In the genomic region with DNA sequence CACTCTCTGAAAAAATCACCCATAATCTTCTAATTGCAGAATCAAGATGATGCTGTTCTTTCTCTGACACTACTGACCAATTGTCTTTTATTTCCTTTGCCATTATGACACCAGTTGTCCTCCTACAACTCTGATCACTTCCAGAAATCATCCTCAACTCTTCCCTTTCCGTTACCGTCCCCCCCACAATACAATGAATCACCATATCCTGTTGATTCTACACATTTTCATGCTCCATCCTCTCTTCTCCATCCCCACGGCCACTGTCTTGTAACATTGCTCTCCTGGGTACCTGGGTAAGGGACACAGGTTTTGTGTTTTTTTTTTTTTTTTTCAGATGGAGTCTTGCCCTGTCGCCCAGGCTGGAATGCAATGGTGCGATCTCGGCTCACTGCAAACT, we compare ENCODE assay signal across 20 cellular contexts. TPM values are rescaled to one million over a fixed set of nuclear protein-coding genes. Genes with fewer than 3 reads are reported as not detected.
A peak's percentile ranks its signal among the peaks of the same experiment; 100 is the strongest.
DNase-seq lines count a peak whose midpoint lies in the region; ATAC-seq and TF ChIP-seq lines count a peak whose summit lies in the region.
"Had no signal": no experiment of that assay in that cellular context is flagged by ENCODE, and none has a peak within 500 bp of the region (broad histone marks: within the 10 kb centered on the region; RNA-seq: fewer than 3 reads in every experiment).

No MANE protein-coding gene starts in this region.

- H3K14ac ChIP-seq in mesenchymal stem cell (ENCODE audit: low read length in 2 of 2) = no peak overlapping the region

- no peak overlapping the region for H2BK5ac ChIP-seq in mesenchymal stem cell (ENCODE audit: low read depth, low read length, poor library complexity, severe bottlenecking)

- H3K4me3 ChIP-seq in CD8-positive, alpha-beta T cell (ENCODE audit: low read depth, low read length) = no peak overlapping the region
- peak overlapping the region; percentile 14; the same call in 1 of the 2 replicates for H3K4me3 ChIP-seq in WERI-Rb-1 (ENCODE audit: low read depth, low read length)
- H3K4me3 ChIP-seq in fibroblast of pulmonary artery (replicated peaks; ENCODE audit: low read depth, low read length) = no peak overlapping the region
- no peak overlapping the region for H3K4me3 ChIP-seq in mesenchymal stem cell (ENCODE audit: insufficient read depth in 1 of 2, low read depth in 1 of 2, low read length in 2 of 2)
- H3K4me3 ChIP-seq: A549, body of pancreas, right atrium auricular region, SK-N-MC, tibial nerve had no signal

- H3K27me3 Mint-ChIP-seq in activated CD4-positive, alpha-beta T cell treated with anti-CD3 and anti-CD28 coated beads for 36 hours = no peaks in the 10 kb centered on the region
- no peaks in the 10 kb centered on the region for H3K27me3 Mint-ChIP-seq in CD8-positive, alpha-beta T cell (ENCODE audit: low read depth)
- H3K27me3 Mint-ChIP-seq: stimulated activated naive B cell treated with anti-CD40 and anti-IgM and Interleukin-4, amounts not matched to agents 10 μg/mL and 1 μg/mL and 100 μg/mL, for 72 hours had no signal

- 80% methylated on average over 6 of the region's 6 CpGs for WGBS in mesenchymal stem cell

- H3K27ac ChIP-seq in CD8-positive, alpha-beta T cell (ENCODE audit: low read depth, low read length) = no peak overlapping the region
- H3K27ac ChIP-seq in WERI-Rb-1 = no peak overlapping the region; the same call in 1 of the 2 replicates
- no peak overlapping the region for H3K27ac ChIP-seq in mesenchymal stem cell (ENCODE audit: low read length, poor library complexity, severe bottlenecking)
- H3K27ac ChIP-seq: A549, body of pancreas, foreskin keratinocyte, right atrium auricular region, SK-N-MC, tibial nerve had no signal

- H2AFZ ChIP-seq in mesenchymal stem cell (ENCODE audit: low read depth, low read length) = no peak overlapping the region

- no peak overlapping the region for H2BK12ac ChIP-seq in mesenchymal stem cell (ENCODE audit: low read length in 2 of 2)

- peaks cover 51% of the 10 kb centered on the region for H3K4me1 ChIP-seq in CD8-positive, alpha-beta T cell (ENCODE audit: insufficient read depth, low read length)
- peaks cover 22% of the 10 kb centered on the region for H3K4me1 ChIP-seq in mesenchymal stem cell (ENCODE audit: control insufficient read depth, insufficient read depth, low read depth, low read length)

- no peak overlapping the region for H3K23ac ChIP-seq in mesenchymal stem cell (ENCODE audit: low read length in 2 of 2)

- no peak overlapping the region for H3K18ac ChIP-seq in mesenchymal stem cell (ENCODE audit: low read depth in 1 of 2, low read length in 2 of 2)

- POLR2A ChIA-PET in activated CD4-positive, alpha-beta T cell treated with anti-CD3 and anti-CD28 coated beads for 36 hours (lab: Charles Lee) = no interaction called here
- POLR2A ChIA-PET in CD8-positive, alpha-beta T cell (lab: Charles Lee) = interaction anchor here (4.4 kb wide), 1 partner anchor 52 kb away, joined by 73 read pairs; a partner anchor contains a TSS

- no peak overlapping the region for H3K4ac ChIP-seq in mesenchymal stem cell (ENCODE audit: low read depth in 1 of 2, low read length in 2 of 2)

- no peak for DNase-seq in activated CD4-positive, alpha-beta T cell treated with anti-CD3 and anti-CD28 coated beads for 36 hours
- DNase-seq in activated CD4-positive, alpha-beta T cell treated with anti-CD3 and anti-CD28 coated beads, Interleukin-2, amount 50 U/mL, for 4 hours = no peak
- no peak for DNase-seq in CD8-positive, alpha-beta T cell
- no peak for DNase-seq in WERI-Rb-1
- DNase-seq in fibroblast of pulmonary artery (ENCODE audit: low read depth) = peak; percentile 29
- DNase-seq in hypothalamus (lab: John Stamatoyannopoulos, UW) = no peak
- DNase-seq in OCI-M2 (lab: John Stamatoyannopoulos, UW; ENCODE audit: unreplicated experiment) = no peak
- DNase-seq in mesenchymal stem cell = no peak
- DNase-seq: activated gamma-delta T cell treated with Interleukin-2 at 50 U/mL for 16 hours; body of pancreas; C1 segment of cervical spinal cord; DMS153; foreskin keratinocyte; midbrain; NCI-H1694 treated with DMSO at 0.1 percent for 48 hours; stimulated activated naive B cell treated with anti-CD40 and anti-IgM and Interleukin-4, amounts not matched to agents 10 μg/mL and 1 μg/mL and 100 μg/mL, for 72 hours had no signal

- H3K27ac Mint-ChIP-seq in activated CD4-positive, alpha-beta T cell treated with anti-CD3 and anti-CD28 coated beads for 36 hours = peak overlapping the region; percentile 8
- H3K27ac Mint-ChIP-seq in CD8-positive, alpha-beta T cell = peak overlapping the region; percentile 42
- H3K27ac Mint-ChIP-seq: stimulated activated naive B cell treated with anti-CD40 and anti-IgM and Interleukin-4, amounts not matched to agents 10 μg/mL and 1 μg/mL and 100 μg/mL, for 72 hours had no signal

- H3K36me3 ChIP-seq in CD8-positive, alpha-beta T cell (ENCODE audit: insufficient read depth, low read length) = no peaks in the 10 kb centered on the region
- H3K36me3 ChIP-seq in WERI-Rb-1 (peaks cover 15% of the 10 kb centered on the region), mesenchymal stem cell (ENCODE audit: control insufficient read depth in 1 of 2, insufficient read depth in 2 of 2, low read depth in 1 of 2, low read length in 2 of 2) (peaks cover 0 to 1% of the 10 kb centered on the region in 2 experiments)
- H3K36me3 ChIP-seq: right atrium auricular region, tibial nerve had no signal

- ATAC-seq in activated CD4-positive, alpha-beta T cell treated with anti-CD3 and anti-CD28 coated beads for 36 hours = no peak
- no peak for ATAC-seq in CD8-positive, alpha-beta T cell
- ATAC-seq: A549; body of pancreas; foreskin keratinocyte; stimulated activated naive B cell treated with anti-CD40 and anti-IgM and Interleukin-4, amounts not matched to agents 10 μg/mL and 1 μg/mL and 100 μg/mL, for 72 hours had no signal

- no peaks in the 10 kb centered on the region for H3K9me3 ChIP-seq in CD8-positive, alpha-beta T cell (ENCODE audit: low read length)
- H3K9me3 ChIP-seq in WERI-Rb-1 (ENCODE audit: severe bottlenecking) = no peaks in the 10 kb centered on the region
- no peaks in the 10 kb centered on the region for H3K9me3 ChIP-seq in mesenchymal stem cell (ENCODE audit: control insufficient read depth, low read length)
- H3K9me3 ChIP-seq: A549, body of pancreas, right atrium auricular region, tibial nerve had no signal

- no peaks in the 10 kb centered on the region for H3K27me3 ChIP-seq in CD8-positive, alpha-beta T cell (ENCODE audit: insufficient read depth, low read length)
- H3K27me3 ChIP-seq in WERI-Rb-1 (ENCODE audit: insufficient read depth, low read depth, severe bottlenecking) (no peaks in the 10 kb centered on the region), mesenchymal stem cell (ENCODE audit: control insufficient read depth in 1 of 2, insufficient read depth in 1 of 2, low read length in 2 of 2) (no peaks in the 10 kb centered on the region)
- H3K27me3 ChIP-seq: body of pancreas, foreskin keratinocyte, right atrium auricular region, tibial nerve had no signal

- H3K4me2 ChIP-seq in mesenchymal stem cell (ENCODE audit: low read length, poor library complexity, severe bottlenecking) = no peak overlapping the region
- H3K4me2 ChIP-seq: A549 had no signal

- H2BK15ac ChIP-seq in mesenchymal stem cell (ENCODE audit: low read depth, poor library complexity, severe bottlenecking) = no peak overlapping the region

- no peak overlapping the region for H2AK5ac ChIP-seq in mesenchymal stem cell (ENCODE audit: low read length, severe bottlenecking)

- H2BK120ac ChIP-seq in mesenchymal stem cell (ENCODE audit: low read depth, low read length) = no peak overlapping the region

- H3K9ac ChIP-seq in mesenchymal stem cell (ENCODE audit: low read length) = no peak overlapping the region

- H4K91ac ChIP-seq in mesenchymal stem cell (ENCODE audit: low read length) = no peak overlapping the region

- intact Hi-C loops in activated CD4-positive, alpha-beta T cell treated with anti-CD3 and anti-CD28 coated beads for 36 hours (cut with DNase I, micrococcal nuclease) = no loop called here
- intact Hi-C loops in CD8-positive, alpha-beta T cell (cut with DNase I, micrococcal nuclease) = loop anchor here in 1 of 2 experiments (5.0 kb wide), 1 partner anchor 1195 kb away; a partner anchor contains a TSS

- H3K9me3 Mint-ChIP-seq in activated CD4-positive, alpha-beta T cell treated with anti-CD3 and anti-CD28 coated beads for 36 hours (ENCODE audit: low read depth) = no peaks in the 10 kb centered on the region
- no peaks in the 10 kb centered on the region for H3K9me3 Mint-ChIP-seq in CD8-positive, alpha-beta T cell
- H3K9me3 Mint-ChIP-seq: stimulated activated naive B cell treated with anti-CD40 and anti-IgM and Interleukin-4, amounts not matched to agents 10 μg/mL and 1 μg/mL and 100 μg/mL, for 72 hours had no signal

- peaks cover 48% of the 10 kb centered on the region for H3K4me1 Mint-ChIP-seq in activated CD4-positive, alpha-beta T cell treated with anti-CD3 and anti-CD28 coated beads for 36 hours
- peaks cover 61% of the 10 kb centered on the region for H3K4me1 Mint-ChIP-seq in CD8-positive, alpha-beta T cell (ENCODE audit: low read depth)

- no peak overlapping the region for H4K8ac ChIP-seq in mesenchymal stem cell (ENCODE audit: low read length)

- TF ChIP-seq CTCF in CD8-positive, alpha-beta T cell (IDR thresholded peaks at IDR 0.05) = no peak
- no peak for TF ChIP-seq CTCF in WERI-Rb-1 (IDR thresholded peaks at IDR 0.05; ENCODE audit: low read depth, low read length)
- TF ChIP-seq CTCF in fibroblast of pulmonary artery (IDR thresholded peaks at IDR 0.05; ENCODE audit: low read length, missing control alignments) = no peak

- H3K4me3 Mint-ChIP-seq in activated CD4-positive, alpha-beta T cell treated with anti-CD3 and anti-CD28 coated beads for 36 hours = no peak overlapping the region
- H3K4me3 Mint-ChIP-seq in CD8-positive, alpha-beta T cell = peak overlapping the region; percentile 56
- H3K4me3 Mint-ChIP-seq: stimulated activated naive B cell treated with anti-CD40 and anti-IgM and Interleukin-4, amounts not matched to agents 10 μg/mL and 1 μg/mL and 100 μg/mL, for 72 hours had no signal

- CTCF ChIA-PET in activated CD4-positive, alpha-beta T cell treated with anti-CD3 and anti-CD28 coated beads for 36 hours (lab: Charles Lee) = no interaction called here
- CTCF ChIA-PET in CD8-positive, alpha-beta T cell (lab: Charles Lee) = no interaction called here

- peaks cover 15% of the 10 kb centered on the region for H3K36me3 Mint-ChIP-seq in activated CD4-positive, alpha-beta T cell treated with anti-CD3 and anti-CD28 coated beads for 36 hours (ENCODE audit: low read depth)
- H3K36me3 Mint-ChIP-seq in CD8-positive, alpha-beta T cell = peaks cover 15% of the 10 kb centered on the region

- peaks cover 18% of the 10 kb centered on the region for H3K79me1 ChIP-seq in mesenchymal stem cell (replicated peaks; ENCODE audit: low read length, poor library complexity, severe bottlenecking)

RNA-seq across cellular contexts. Expression of a gene that starts 2.5 kb away (rescaled TPM):
- total RNA-seq in activated CD4-positive, alpha-beta T cell treated with anti-CD3 and anti-CD28 coated beads for 36 hours = 10 to 100 TPM; 51.0 to 57.3 TPM
- total RNA-seq in CD8-positive, alpha-beta T cell = 10 to 100 TPM; 14.1 to 19.5 TPM
- 41.7 TPM for polyA plus RNA-seq in mesenchymal stem cell (2013, experiment 1 of 2)
- polyA plus RNA-seq in mesenchymal stem cell (2013, experiment 2 of 2) = 40.9 TPM

RNA-seq across cellular contexts. Expression of a gene that starts 2.9 kb away (rescaled TPM):
- 10 to 100 TPM; 10.7 to 14.6 TPM for total RNA-seq in activated CD4-positive, alpha-beta T cell treated with anti-CD3 and anti-CD28 coated beads for 36 hours
- 1 to 10 TPM; 6.7 to 6.8 TPM for total RNA-seq in CD8-positive, alpha-beta T cell
- 5.6 TPM for polyA plus RNA-seq in mesenchymal stem cell (2013, experiment 1 of 2)
- polyA plus RNA-seq in mesenchymal stem cell (2013, experiment 2 of 2) = 5.6 TPM

RNA-seq across cellular contexts. Expression of a gene that starts 21.3 kb away (rescaled TPM):
- total RNA-seq in activated CD4-positive, alpha-beta T cell treated with anti-CD3 and anti-CD28 coated beads for 36 hours = under 1 TPM in 1 of 2 experiments, not detected in 1; 0.50 TPM
- total RNA-seq in CD8-positive, alpha-beta T cell = 1 to 10 TPM; 1.9 to 3.6 TPM
- 0.15 TPM for polyA plus RNA-seq in mesenchymal stem cell (2013, experiment 1 of 2)
- 0.27 TPM for polyA plus RNA-seq in mesenchymal stem cell (2013, experiment 2 of 2)

RNA-seq across cellular contexts. Expression of a gene that starts 31.9 kb away (rescaled TPM):
- 100 to 1,000 TPM in 1 of 2 experiments, 10 to 100 TPM in 1; 93.4 to 129 TPM for total RNA-seq in activated CD4-positive, alpha-beta T cell treated with anti-CD3 and anti-CD28 coated beads for 36 hours
- 10 to 100 TPM; 14.5 to 15.3 TPM for total RNA-seq in CD8-positive, alpha-beta T cell
- polyA plus RNA-seq in mesenchymal stem cell (2013, experiment 1 of 2) = 84.9 TPM
- 88.1 TPM for polyA plus RNA-seq in mesenchymal stem cell (2013, experiment 2 of 2)

RNA-seq across cellular contexts. Expression of a gene that starts 32.2 kb away (rescaled TPM):
- total RNA-seq in activated CD4-positive, alpha-beta T cell treated with anti-CD3 and anti-CD28 coated beads for 36 hours = 10 to 100 TPM; 58.3 to 65.2 TPM
- total RNA-seq in CD8-positive, alpha-beta T cell = 10 to 100 TPM; 20.9 to 21.7 TPM
- 51.3 TPM for polyA plus RNA-seq in mesenchymal stem cell (2013, experiment 1 of 2)
- 51.0 TPM for polyA plus RNA-seq in mesenchymal stem cell (2013, experiment 2 of 2)
